Comparison of ENCODE assay signal across 8 cellular contexts in genomic region chr5:176812269-176813259, GRCh38. TPM values are rescaled to one million over a fixed set of nuclear protein-coding genes. Genes with fewer than 3 reads are reported as not detected.
DNase-seq lines count a peak whose midpoint lies in the region; ATAC-seq, FAIRE-seq and TF ChIP-seq lines count a peak whose summit lies in the region.
"Had no signal": no experiment of that assay in that cellular context is flagged by ENCODE, and none has a peak within 500 bp of the region (broad histone marks: within the 10 kb centered on the region; RNA-seq: fewer than 3 reads in every experiment).

No MANE protein-coding gene starts in this region.

- no peak overlapping the region for H2AFZ ChIP-seq in GM12878 (ENCODE audit: control insufficient read depth, low read depth, low read length)

- H3K9ac ChIP-seq in GM12878 (ENCODE audit: control insufficient read depth, insufficient read depth, low read length): no peak overlapping the region

- H3K27me3 ChIP-seq in GM12878 (replicated peaks in 1 of 2; ENCODE audit: control insufficient read depth in 2 of 2, insufficient read depth in 2 of 2, low read length in 1 of 2) (peaks cover 9 to 17% of the 10 kb centered on the region in 2 experiments; a peak in 3 of 4 replicates), gastrocnemius medialis (peaks cover 48 to 62% (median 52%) of the 10 kb centered on the region in 3 donors)

- H3K79me2 ChIP-seq in GM12878 (ENCODE audit: control insufficient read depth, insufficient read depth, low read length): no peaks in the 10 kb centered on the region

- FAIRE-seq in GM12878 (lab: Jason Lieb, UNC): no peak

- ATAC-seq in GM12878: peak; percentile 57
- ATAC-seq in gastrocnemius medialis: no peak

- SMC1A ChIA-PET in GM12878 (lab: Charles Lee; ENCODE audit: uncharacterized antibody, unreplicated experiment): interaction anchor here (0.7 kb wide), 1 partner anchor 128 kb away, joined by 3 read pairs; no protein-coding TSS in a partner anchor

- H3K4me3 Mint-ChIP-seq in nephron progenitor cell: no peak overlapping the region
- H3K4me3 Mint-ChIP-seq: stimulated activated naive CD8-positive, alpha-beta T cell treated with anti-CD3 and anti-CD28 coated beads, Interleukin-15, Interleukin-2, amounts not matched to agents 100 ng/mL and 50 ng/mL, for 24 hours had no signal

- H3K36me3 ChIP-seq in GM12878 (ENCODE audit: control insufficient read depth in 2 of 2, insufficient read depth in 2 of 2, low read length in 1 of 2) (no peaks in the 10 kb centered on the region), gastrocnemius medialis (no peaks in the 10 kb centered on the region)

- DNase-seq in EL: peak; percentile 45
- DNase-seq in KBM-7: peak; percentile 41
- DNase-seq in GM12878 (ENCODE audit: low read depth, low spot score): no peak
- peak; percentile 83 for DNase-seq in nephron progenitor cell
- no peak for DNase-seq in gastrocnemius medialis
- no peak for DNase-seq in NCI-H446 (lab: John Stamatoyannopoulos, UW)
- no peak for DNase-seq in NCI-H1930 (lab: John Stamatoyannopoulos, UW)

- no peak for TF ChIP-seq RAD21 in GM12878 (IDR thresholded peaks at IDR 0.05; ENCODE audit: insufficient read depth, low read depth, low read length)

- 23% methylated on average over 36 of the region's 37 CpGs for WGBS in GM12878 (ENCODE audit: insufficient coverage, insufficient replicate concordance, low lambda C conversion rate, missing lambda C conversion rate)

- no peaks in the 10 kb centered on the region for H4K20me1 ChIP-seq in GM12878 (ENCODE audit: control insufficient read depth, insufficient read depth)

- peak; percentile 23 to 47 (median 41); a peak in 3 of 6 replicates for TF ChIP-seq CTCF in GM12878 (IDR thresholded peaks at IDR 0.05 in 2 of 3, conservative IDR thresholded peaks at IDR 0.05 in 1 of 3; ENCODE audit: control insufficient read depth in 2 of 3, extremely low read depth in 1 of 3, insufficient read depth in 1 of 3, low read depth in 3 of 3, low read length in 3 of 3)
- peak; percentile 76 for TF ChIP-seq CTCF in nephron progenitor cell (IDR thresholded peaks at IDR 0.05)
- no peak for TF ChIP-seq CTCF in gastrocnemius medialis (IDR thresholded peaks at IDR 0.05 in 4 of 5, conservative IDR thresholded peaks at IDR 0.05 in 1 of 5)

- RAD21 ChIA-PET in GM12878 (lab: Charles Lee; ENCODE audit: unreplicated experiment): interaction anchor here (1.1 kb wide), 1 partner anchor 85 kb away, joined by 3 read pairs; no protein-coding TSS in a partner anchor

- H3K27ac Mint-ChIP-seq in nephron progenitor cell: no peak overlapping the region
- H3K27ac Mint-ChIP-seq: stimulated activated naive CD8-positive, alpha-beta T cell treated with anti-CD3 and anti-CD28 coated beads, Interleukin-15, Interleukin-2, amounts not matched to agents 100 ng/mL and 50 ng/mL, for 24 hours had no signal

- peaks cover 90% of the 10 kb centered on the region for H3K27me3 Mint-ChIP-seq in nephron progenitor cell (ENCODE audit: low read depth, poor library complexity)

- intact Hi-C loops in GM12878 (cut with micrococcal nuclease; ENCODE audit: unreplicated experiment) (loop anchor here (10.0 kb wide), 1 partner anchor 142 kb away; no protein-coding TSS in a partner anchor), gastrocnemius medialis (cut with DNase I; ENCODE audit: low total_unique reads) (no loop called here)

- H3K4me1 Mint-ChIP-seq in nephron progenitor cell: peaks cover 19% of the 10 kb centered on the region

- H3K9me3 Mint-ChIP-seq in nephron progenitor cell: no peaks in the 10 kb centered on the region
- H3K9me3 Mint-ChIP-seq: stimulated activated naive CD8-positive, alpha-beta T cell treated with anti-CD3 and anti-CD28 coated beads, Interleukin-15, Interleukin-2, amounts not matched to agents 100 ng/mL and 50 ng/mL, for 24 hours had no signal

- POLR2A ChIA-PET in GM12878 (lab: Charles Lee): no interaction called here

- no peak for TF ChIP-seq EP300 in GM12878 (IDR thresholded peaks at IDR 0.05; ENCODE audit: borderline replicate concordance in 1 of 2, control insufficient read depth in 1 of 2, low read depth in 2 of 2, low read length in 2 of 2)

- no peaks in the 10 kb centered on the region for H3K36me3 Mint-ChIP-seq in nephron progenitor cell (ENCODE audit: low read depth)

- no peak overlapping the region for H3K4me3 ChIP-seq in GM12878
- no peak overlapping the region for H3K4me3 ChIP-seq in gastrocnemius medialis

- H3K4me1 ChIP-seq in GM12878 (ENCODE audit: control insufficient read depth, insufficient read depth, low read length) (no peaks in the 10 kb centered on the region), gastrocnemius medialis (peaks cover 0 to 12% of the 10 kb centered on the region in 2 donors)

- CTCF ChIA-PET in GM12878 (lab: Yijun Ruan, JAX): interaction anchor here (1.2 kb wide), 2 partner anchors 152 kb away, joined by 4 read pairs; no protein-coding TSS in a partner anchor

- no peak overlapping the region for H3K4me2 ChIP-seq in GM12878 (ENCODE audit: control insufficient read depth, insufficient read depth)

- no peak for TF ChIP-seq POLR2A in GM12878 (IDR thresholded peaks at IDR 0.05; ENCODE audit: low read depth, low read length)
- no peak for TF ChIP-seq POLR2A in gastrocnemius medialis (IDR thresholded peaks at IDR 0.05)

- no peaks in the 10 kb centered on the region for H3K9me3 ChIP-seq in GM12878 (replicated peaks; ENCODE audit: control insufficient read depth, insufficient read depth, low read length)
- H3K9me3 ChIP-seq in gastrocnemius medialis: no peaks in the 10 kb centered on the region

- H3K27ac ChIP-seq in GM12878 (ENCODE audit: control insufficient read depth, insufficient read depth) (no peak overlapping the region), gastrocnemius medialis (no peak overlapping the region)

- in situ Hi-C loops in KBM-7 (cut with MboI; ENCODE audit: low pct_unique_long_range_greater_than_20kb, low sequenced_read_pairs): no loop called here
- in situ Hi-C loops in GM12878 (cut with MboI): no loop called here
- in situ Hi-C loops in gastrocnemius medialis (cut with MboI; ENCODE audit: low sequenced_read_pairs in 4 of 4): no loop called here

- BruUV-seq in GM12878 (replicated peaks; lab: Mats Ljungman, UMichigan): no TSS peak

TF ChIP-seq in GM12878, 131 proteins besides CTCF, POLR2A, EP300 and RAD21:
- TF ChIP-seq RB1 (IDR thresholded peaks at IDR 0.05; ENCODE audit: borderline replicate concordance): no peak
- TF ChIP-seq SMC3 (IDR thresholded peaks at IDR 0.05; ENCODE audit: borderline replicate concordance, low read length): peak; percentile 29; the same call in 1 of the 2 replicates
- no peak for TF ChIP-seq HDAC2 (IDR thresholded peaks at IDR 0.05)
- no peak for TF ChIP-seq ZBED1 (IDR thresholded peaks at IDR 0.05; ENCODE audit: borderline replicate concordance)
- TF ChIP-seq STAT1 (conservative IDR thresholded peaks at IDR 0.05): no peak
- no peak for TF ChIP-seq MTA3 (IDR thresholded peaks at IDR 0.05; ENCODE audit: borderline replicate concordance, low read length)
- no peak for TF ChIP-seq NFXL1 (IDR thresholded peaks at IDR 0.05; ENCODE audit: borderline replicate concordance)

RNA-seq across cellular contexts. Expression of gene UNC5A, which starts 2.2 kb away (rescaled TPM):
- total RNA-seq in GM12878 (2013; cell fraction: nucleolus; rRNA removed): not detected in 2 replicates
- not detected in 2 replicates for total RNA-seq in GM12878 (2014; rRNA removed)
- not detected in 2 replicates for total RNA-seq in GM12878 (2014; rRNA removed; fragmentation: Illumina TruSeq; extraction: Trizol)
- total RNA-seq in GM12878 (2021): not detected in 2 replicates
- not detected for polyA plus RNA-seq in GM12878 (2011; ENCODE audit: low read depth)
- not detected in 2 replicates for polyA plus RNA-seq in GM12878 (2011; rRNA removed)
- not detected in 2 replicates for polyA plus RNA-seq in GM12878 (2011; cell fraction: cytosol; rRNA removed)
- polyA plus RNA-seq in GM12878 (2011; cell fraction: nucleus; rRNA removed): not detected in 2 replicates
- polyA plus RNA-seq in GM12878 (2012): not detected in 2 replicates
- not detected in 2 replicates for polyA plus RNA-seq in GM12878 (2014; fragmentation: Illumina TruSeq; extraction: Trizol)
- polyA plus RNA-seq in GM12878 (2014; fragmentation: Nextera tagmentation; extraction: Ambion mirVana): not detected
- not detected in 2 replicates for polyA plus RNA-seq in GM12878 (2014; rRNA removed)
- polyA plus RNA-seq in GM12878 (2016; fragmentation: Nextera tagmentation; extraction: Ambion mirVana): not detected
- not detected in 2 replicates for polyA minus RNA-seq in GM12878 (2011; rRNA and poly(A)+ RNA removed)
- polyA minus RNA-seq in GM12878 (2011; cell fraction: cytosol; rRNA and poly(A)+ RNA removed): not detected in 2 replicates
- not detected in 2 replicates for polyA minus RNA-seq in GM12878 (2011; cell fraction: nucleus; rRNA and poly(A)+ RNA removed)
- total RNA-seq in gastrocnemius medialis: under 1 TPM in 2 of 4 donors, not detected in 2; 0.10 to 0.55 TPM

Comparison
In these comparisons a context has a peak if more than half of its experiments do, and no peak if none do; other contexts are left out.
1. DNase-seq: peak in EL (single experiment), KBM-7 (single experiment) and nephron progenitor cell (single experiment); none in GM12878 (single experiment), gastrocnemius medialis (0 of 2), NCI-H446 (0 of 2) and NCI-H1930 (0 of 2).
2. CTCF ChIP-seq: peak in GM12878 (3 of 3) and nephron progenitor cell (single experiment); none in gastrocnemius medialis (0 of 5).